In genomic region chr11:108417559-108417958, GRCh38 we compare ENCODE assay signal across 8 cellular contexts. TPM values are rescaled to one million over a fixed set of nuclear protein-coding genes. Genes with fewer than 3 reads are reported as not detected.
DNase-seq lines count a peak whose midpoint lies in the region; ATAC-seq, FAIRE-seq and TF ChIP-seq lines count a peak whose summit lies in the region.
"Not testable (repeated sequence)": the region's sequence is repeated elsewhere in the genome, so short reads cannot be mapped to it uniquely, and the experiment has no call there.

No MANE protein-coding gene starts in this region.

- not testable (repeated sequence) for H3K27ac ChIP-seq in 22Rv1; OCI-LY3 (ENCODE audit: low read length); brain microvascular endothelial cell; heart left ventricle; parathyroid adenoma

- H4K20me1 ChIP-seq in OCI-LY3 (ENCODE audit: insufficient read depth, low read length): not testable (repeated sequence)

- H3K36me3 ChIP-seq in OCI-LY3 (replicated peaks; ENCODE audit: low read depth, low read length); brain microvascular endothelial cell (replicated peaks); heart left ventricle; parathyroid adenoma (ENCODE audit: control insufficient read depth, insufficient read depth, low read length): not testable (repeated sequence)

- not testable (repeated sequence) for H3K4me1 ChIP-seq in OCI-LY3 (ENCODE audit: low read length); heart left ventricle; parathyroid adenoma

- in situ Hi-C loops in brain microvascular endothelial cell (cut with HindIII; ENCODE audit: low pct_ligation_motif_present, low sequenced_read_pairs): not testable (repeated sequence)

- not testable (repeated sequence) for H3K4me3 ChIP-seq in OCI-LY3 (ENCODE audit: low read length); brain microvascular endothelial cell (ENCODE audit: low read depth, low read length); heart left ventricle; parathyroid adenoma (ENCODE audit: low read depth, low read length)

- not testable (repeated sequence) for TF ChIP-seq POLR2A in heart left ventricle (IDR thresholded peaks at IDR 0.05)

- not testable (repeated sequence) for H3K4me2 ChIP-seq in OCI-LY3 (ENCODE audit: low read length); parathyroid adenoma (ENCODE audit: low read length)

- intact Hi-C loops in heart left ventricle (cut with DNase I): loop anchor here in 4 of 10 donors (2.0 to 5.0 kb wide), 3 partner anchors 230 to 237 kb away; no protein-coding TSS in a partner anchor

- not testable (repeated sequence) for H3K79me2 ChIP-seq in OCI-LY3 (ENCODE audit: low read length); parathyroid adenoma

- peak; percentile 76 for TF ChIP-seq CTCF in 22Rv1 (IDR thresholded peaks at IDR 0.05)
- TF ChIP-seq CTCF in OCI-LY3 (IDR thresholded peaks at IDR 0.05; ENCODE audit: low read depth, low read length): peak; percentile 35; the same call in 1 of the 2 replicates
- peak; percentile 32 for TF ChIP-seq CTCF in brain microvascular endothelial cell (IDR thresholded peaks at IDR 0.05; ENCODE audit: low read depth, low read length, missing control alignments)
- TF ChIP-seq CTCF in heart left ventricle (IDR thresholded peaks at IDR 0.05): peak in 11 of 12 donors; percentile 9 to 46 (median 24)
- TF ChIP-seq CTCF in parathyroid adenoma (IDR thresholded peaks at IDR 0.05): peak; percentile 13

- WGBS in heart left ventricle, 4 donors: 60 to 73% (median 69%) methylated on average over 2 of the region's 2 CpGs

- ATAC-seq in heart left ventricle: not testable (repeated sequence)

- H2AFZ ChIP-seq in OCI-LY3 (ENCODE audit: low read depth, low read length); parathyroid adenoma: not testable (repeated sequence)

- not testable (repeated sequence) for H3K9me3 ChIP-seq in OCI-LY3 (ENCODE audit: insufficient read depth, low read length); parathyroid adenoma (ENCODE audit: control insufficient read depth, low read length)
- H3K9me3 ChIP-seq in heart left ventricle: peaks cover 0 to 18% (median 4%) of the 10 kb centered on the region in 12 donors

- not testable (repeated sequence) for H3K9ac ChIP-seq in OCI-LY3 (ENCODE audit: low read length); parathyroid adenoma

- FAIRE-seq in HTR-8/SVneo (lab: Jason Lieb, UNC): peak; percentile 68

- peak; percentile 45 for DNase-seq in ELR (ENCODE audit: low read depth)
- not testable (repeated sequence) for DNase-seq in HTR-8/SVneo (ENCODE audit: insufficient read length, low spot score)
- peak; percentile 19 to 34 for DNase-seq in activated CD4-positive, alpha-beta T cell treated with anti-CD3 and anti-CD28 coated beads for 4 hours
- peak; percentile 1 for DNase-seq in brain microvascular endothelial cell
- DNase-seq in heart left ventricle: peak in 1 of 5 donors; percentile 35

- not testable (repeated sequence) for H3K27me3 ChIP-seq in OCI-LY3 (ENCODE audit: low read depth, low read length); brain microvascular endothelial cell (replicated peaks); heart left ventricle; parathyroid adenoma (ENCODE audit: control insufficient read depth, insufficient read depth, low read length)

RNA-seq across cellular contexts. Expression of gene C11orf65, which starts 49.8 kb away (rescaled TPM):
- total RNA-seq in heart left ventricle: 1 to 10 TPM in 3 of 9 donors, under 1 TPM in 3, not detected in 3; 0.33 to 1.9 (median 1.1) TPM
- polyA plus RNA-seq in heart left ventricle: under 1 TPM; 0.14 to 0.19 TPM

Comparison
In these comparisons a context has a peak if more than half of its experiments do, and no peak if none do; other contexts are left out.
1. CTCF ChIP-seq: peak in every context shown above with its lines; median percentile 76 in 22Rv1; 35 in OCI-LY3; 32 in brain microvascular endothelial cell; 24 in heart left ventricle; 13 in parathyroid adenoma.